ENCODE assay signal across 28 cellular contexts in genomic region chr21:21158376-21158918, GRCh38.
"Had no signal": no experiment of that assay in that cellular context is flagged by ENCODE, and none has a peak within 500 bp of the region (broad histone marks: within the 10 kb centered on the region; RNA-seq: fewer than 3 reads in every experiment).

No MANE protein-coding gene starts in this region.

- H3K36me3 ChIP-seq: colonic mucosa, esophagus muscularis mucosa, esophagus squamous epithelium, gastrocnemius medialis, gastroesophageal sphincter, heart left ventricle, heart right ventricle had no signal

- H3K9me3 Mint-ChIP-seq: dendritic cell treated with granulocyte-macrophage colony-stimulating factor and Interleukin-4, amounts not matched to agents 40 ng/mL and 50 ng/mL, for 4 days; endodermal cell had no signal

- ATAC-seq: effector memory CD8-positive, alpha-beta T cell; esophagus mucosa; foreskin keratinocyte; gastrocnemius medialis; gastroesophageal sphincter; heart left ventricle; heart right ventricle had no signal

- H3K27ac ChIP-seq: colonic mucosa, coronary artery, dorsolateral prefrontal cortex, epithelial cell of prostate, esophagus muscularis mucosa, esophagus squamous epithelium, foreskin keratinocyte, gastrocnemius medialis, gastroesophageal sphincter, heart left ventricle, heart right ventricle had no signal

- H3K27me3 ChIP-seq: colonic mucosa, dorsolateral prefrontal cortex, esophagus muscularis mucosa, esophagus squamous epithelium, foreskin keratinocyte, gastrocnemius medialis, gastroesophageal sphincter, heart left ventricle, heart right ventricle had no signal

- H3K27me3 Mint-ChIP-seq: dendritic cell treated with granulocyte-macrophage colony-stimulating factor and Interleukin-4, amounts not matched to agents 40 ng/mL and 50 ng/mL, for 4 days; effector memory CD8-positive, alpha-beta T cell had no signal

- H3K9me3 ChIP-seq: colonic mucosa, esophagus muscularis mucosa, esophagus squamous epithelium, gastrocnemius medialis, gastroesophageal sphincter, heart left ventricle, heart right ventricle had no signal

- H3K4me3 Mint-ChIP-seq: dendritic cell treated with granulocyte-macrophage colony-stimulating factor and Interleukin-4, amounts not matched to agents 40 ng/mL and 50 ng/mL, for 4 days; effector memory CD8-positive, alpha-beta T cell; endodermal cell had no signal

- H3K4me1 ChIP-seq: colonic mucosa, esophagus muscularis mucosa, esophagus squamous epithelium, foreskin keratinocyte, gastrocnemius medialis, gastroesophageal sphincter had no signal

- H3K4me1 Mint-ChIP-seq: endodermal cell had no signal

- H3K4me3 ChIP-seq: colonic mucosa, coronary artery, dorsolateral prefrontal cortex, esophagus muscularis mucosa, esophagus squamous epithelium, gastrocnemius medialis, gastroesophageal sphincter, heart left ventricle, heart right ventricle had no signal

- H3K27ac Mint-ChIP-seq: dendritic cell treated with granulocyte-macrophage colony-stimulating factor and Interleukin-4, amounts not matched to agents 40 ng/mL and 50 ng/mL, for 4 days; effector memory CD8-positive, alpha-beta T cell; endodermal cell had no signal

- DNase-seq: colonic mucosa; cortex of kidney; dermis blood vessel endothelial cell; dorsolateral prefrontal cortex; effector CD4-positive, alpha-beta T cell; effector CD8-positive, alpha-beta T cell; effector memory CD4-positive, alpha-beta T cell; effector memory CD8-positive, alpha-beta T cell; endodermal cell; erythroblast; esophagus squamous epithelium; foreskin fibroblast; foreskin keratinocyte; foreskin melanocyte; gastrocnemius medialis; glutamatergic neuron; head of caudate nucleus; heart left ventricle; heart right ventricle had no signal

- FAIRE-seq: colon, endometrium, endothelial cell of umbilical vein had no signal
